ENCODE assay signal across 8 cellular contexts in genomic region chr14:88793259-88793625, GRCh38. TPM values are rescaled to one million over a fixed set of nuclear protein-coding genes. Genes with fewer than 3 reads are reported as not detected.
A peak's percentile ranks its signal among the peaks of the same experiment; 100 is the strongest.
DNase-seq lines count a peak whose midpoint lies in the region; ATAC-seq and TF ChIP-seq lines count a peak whose summit lies in the region.

No MANE protein-coding gene starts in this region.

- no peaks in the 10 kb centered on the region for H3K36me3 Mint-ChIP-seq in naive thymus-derived CD8-positive, alpha-beta T cell

- peaks cover 17% of the 10 kb centered on the region; the same call in 1 of the 2 replicates for H3K27me3 ChIP-seq in MG63
- peaks cover 56% of the 10 kb centered on the region for H3K27me3 ChIP-seq in ectodermal cell (ENCODE audit: control insufficient read depth, insufficient read depth, low read length, poor library complexity, severe bottlenecking)

- DNase-seq in AG04449 (ENCODE audit: low read depth, low spot score) (no peak), MG63 (no peak), DMS 273 treated with DMSO at 0.1 percent for 48 hours (lab: John Stamatoyannopoulos, UW) (no peak), GDM1 (lab: John Stamatoyannopoulos, UW) (no peak), inferior parietal cortex (ENCODE audit: extremely low spot score) (no peak)
- no peak for DNase-seq in naive thymus-derived CD8-positive, alpha-beta T cell

- POLR2A ChIA-PET in AG04449 (lab: Yijun Ruan, JAX), result interaction anchor here (1.5 kb wide), 1 partner anchor 31 kb away, joined by 6 read pairs; the partner anchor contains the start of gene TTC8
- POLR2A ChIA-PET in naive thymus-derived CD8-positive, alpha-beta T cell (lab: Charles Lee), result interaction anchor here (2.3 kb wide), 1 partner anchor 31 kb away, joined by 21 read pairs; the partner anchor contains the start of gene TTC8

- WGBS in ectodermal cell, 2 experiments, result 68 to 69% methylated on average over 13 of the region's 13 CpGs

- H3K27me3 Mint-ChIP-seq in naive thymus-derived CD8-positive, alpha-beta T cell, result peaks cover 0 to 12% (median 0%) of the 10 kb centered on the region in 5 donors

- no peaks in the 10 kb centered on the region for H3K4me1 ChIP-seq in ectodermal cell (ENCODE audit: control insufficient read depth, insufficient read depth, low read length)

- no peak for TF ChIP-seq CTCF in AG04449 (IDR thresholded peaks at IDR 0.05; ENCODE audit: insufficient read depth, low read length, missing control alignments)

- H3K27ac Mint-ChIP-seq in naive thymus-derived CD8-positive, alpha-beta T cell, result peak overlapping the region; percentile 31 to 94 (median 68)

- peaks cover 5 to 29% (median 22%) of the 10 kb centered on the region in 4 donors for H3K4me1 Mint-ChIP-seq in naive thymus-derived CD8-positive, alpha-beta T cell

- CTCF ChIA-PET in AG04449 (lab: Yijun Ruan, JAX), result interaction anchor here (1.1 to 2.8 kb wide), 5 partner anchors 31 to 221 kb away, joined by 3 to 14 read pairs (median 4); partner anchors contain the start of gene TTC8

- no peaks in the 10 kb centered on the region for H3K9me3 ChIP-seq in MG63
- H3K9me3 ChIP-seq in ectodermal cell (ENCODE audit: control insufficient read depth, low read length), result no peaks in the 10 kb centered on the region

- peak overlapping the region; percentile 76 to 91 (median 82) for H3K4me3 Mint-ChIP-seq in naive thymus-derived CD8-positive, alpha-beta T cell

- H3K9me3 Mint-ChIP-seq in naive thymus-derived CD8-positive, alpha-beta T cell, result no peaks in the 10 kb centered on the region

- no peak for ATAC-seq in naive thymus-derived CD8-positive, alpha-beta T cell
- ATAC-seq in GM21423 (IDR thresholded peaks at IDR 0.05; ENCODE audit: unreplicated experiment), result no peak

- no peak overlapping the region for H3K27ac ChIP-seq in ectodermal cell (ENCODE audit: insufficient read depth, low read depth, low read length, poor library complexity, severe bottlenecking)

- no peaks in the 10 kb centered on the region for H3K36me3 ChIP-seq in MG63
- H3K36me3 ChIP-seq in ectodermal cell (ENCODE audit: control insufficient read depth, insufficient read depth, low read length), result no peaks in the 10 kb centered on the region

- peak overlapping the region; percentile 72 for H3K4me3 ChIP-seq in AG04449 (ENCODE audit: low read depth, low read length)
- H3K4me3 ChIP-seq in MG63, result peak overlapping the region; percentile 45
- peak overlapping the region; percentile 40 for H3K4me3 ChIP-seq in ectodermal cell (ENCODE audit: insufficient read depth, low read depth, low read length)

RNA-seq across cellular contexts. Expression of gene EML5, which starts 0.5 kb away (rescaled TPM):
- 0.23 and 0.62 TPM in 2 replicates for total RNA-seq in MG63 (2014; rRNA removed; shearing (Covaris generic); ENCODE audit: low replicate concordance)
- polyA plus RNA-seq in ectodermal cell (2013, experiment 1 of 4), result 0.50 TPM
- 1.1 TPM for polyA plus RNA-seq in ectodermal cell (2013, experiment 2 of 4)
- 1.1 TPM for polyA plus RNA-seq in ectodermal cell (2013, experiment 3 of 4)
- polyA plus RNA-seq in ectodermal cell (2013, experiment 4 of 4), result 0.41 TPM
- 1 to 10 TPM; 7.3 to 7.5 TPM for total RNA-seq in naive thymus-derived CD8-positive, alpha-beta T cell
- polyA plus RNA-seq in naive thymus-derived CD8-positive, alpha-beta T cell, result 1 to 10 TPM in 1 of 3 donors, under 1 TPM in 2; 0.23 to 1.1 (median 0.76) TPM

RNA-seq across cellular contexts. Expression of gene TTC8, which starts 31.2 kb away (rescaled TPM):
- 35.8 and 42.1 TPM in 2 replicates for total RNA-seq in MG63 (2014; rRNA removed; shearing (Covaris generic); ENCODE audit: low replicate concordance)
- 21.0 TPM for polyA plus RNA-seq in ectodermal cell (2013, experiment 1 of 4)
- polyA plus RNA-seq in ectodermal cell (2013, experiment 2 of 4), result 16.6 TPM
- 19.6 TPM for polyA plus RNA-seq in ectodermal cell (2013, experiment 3 of 4)
- polyA plus RNA-seq in ectodermal cell (2013, experiment 4 of 4), result 19.3 TPM
- 1 to 10 TPM; 3.7 to 3.8 TPM for total RNA-seq in naive thymus-derived CD8-positive, alpha-beta T cell
- polyA plus RNA-seq in naive thymus-derived CD8-positive, alpha-beta T cell, result 1 to 10 TPM; 1.2 to 1.8 (median 1.5) TPM
